Comparison of ENCODE assay signal across 29 cellular contexts in genomic region chr16:68960910-68961309, GRCh38.
"Had no signal": no experiment of that assay in that cellular context is flagged by ENCODE, and none has a peak within 500 bp of the region (broad histone marks: within the 10 kb centered on the region; RNA-seq: fewer than 3 reads in every experiment).

No MANE protein-coding gene starts in this region.

- H3K27ac ChIP-seq: colonic mucosa, foreskin keratinocyte, gastroesophageal sphincter, lower lobe of right lung, neutrophil, parathyroid adenoma, tibial artery had no signal

- ATAC-seq: foreskin keratinocyte; gastroesophageal sphincter; left colon; left ventricle myocardium superior; lower lobe of right lung; naive thymus-derived CD8-positive, alpha-beta T cell; sciatic nerve; stimulated activated naive CD8-positive, alpha-beta T cell treated with anti-CD3 and anti-CD28 coated beads, Interleukin-15, amount 100 ng/mL, for 72 hours had no signal

- H3K36me3 ChIP-seq: colonic mucosa, gastroesophageal sphincter, heart right ventricle, lower lobe of right lung, neutrophil had no signal

- H3K9ac ChIP-seq: parathyroid adenoma had no signal

- H3K27ac Mint-ChIP-seq: naive thymus-derived CD8-positive, alpha-beta T cell; nephron progenitor cell; progenitor cell of endocrine pancreas; stimulated activated naive CD8-positive, alpha-beta T cell treated with anti-CD3 and anti-CD28 coated beads, Interleukin-15, amount 100 ng/mL, for 72 hours had no signal

- H3K4me3 Mint-ChIP-seq: immature natural killer cell; naive thymus-derived CD8-positive, alpha-beta T cell; nephron progenitor cell; stimulated activated naive CD8-positive, alpha-beta T cell treated with anti-CD3 and anti-CD28 coated beads, Interleukin-15, amount 100 ng/mL, for 72 hours; type B pancreatic cell had no signal

- H3K4me3 ChIP-seq: colonic mucosa, esophagus muscularis mucosa, gastroesophageal sphincter, heart right ventricle, lower lobe of right lung, smooth muscle cell, tibial artery had no signal

- H3K36me3 Mint-ChIP-seq: type B pancreatic cell had no signal

- H2AFZ ChIP-seq: parathyroid adenoma had no signal

- H3K79me2 ChIP-seq: parathyroid adenoma had no signal

- H3K9me3 Mint-ChIP-seq: immature natural killer cell; stimulated activated naive CD8-positive, alpha-beta T cell treated with anti-CD3 and anti-CD28 coated beads, Interleukin-15, amount 100 ng/mL, for 72 hours; type B pancreatic cell had no signal

- H3K4me1 ChIP-seq: colonic mucosa, esophagus muscularis mucosa, gastroesophageal sphincter, parathyroid adenoma, tibial artery had no signal

- H3K27me3 ChIP-seq: colonic mucosa, esophagus muscularis mucosa, foreskin keratinocyte, gastroesophageal sphincter, heart right ventricle, tibial artery had no signal

- H3K4me1 Mint-ChIP-seq: immature natural killer cell; nephron progenitor cell; stimulated activated naive CD8-positive, alpha-beta T cell treated with anti-CD3 and anti-CD28 coated beads, Interleukin-15, amount 100 ng/mL, for 72 hours had no signal

- DNase-seq: colonic mucosa; dermis blood vessel endothelial cell; effector memory CD4-positive, alpha-beta T cell; foreskin keratinocyte; heart right ventricle; hippocampal formation; immature natural killer cell; islet precursor cell; kidney glomerular epithelial cell; left colon; left ventricle myocardium superior; lower lobe of right lung; naive thymus-derived CD8-positive, alpha-beta T cell; nephron progenitor cell; stimulated activated CD4-positive, alpha-beta T cell treated with anti-CD3 and anti-CD28 coated beads, Interleukin-12 subunit alpha, Interleukin-12 subunit beta, amount 100 ng/mL, for 4 hours; stimulated activated CD4-positive, alpha-beta T cell treated with anti-CD3 and anti-CD28 coated beads, Interleukin-1b, Interleukin-23, amount 100 ng/mL, for 48 hours; stimulated activated CD4-positive, alpha-beta T cell treated with anti-CD3 and anti-CD28 coated beads, Interleukin-4, amount 100 ng/mL, for 1 hour; stimulated activated CD8-positive, alpha-beta memory T cell treated with anti-CD3 and anti-CD28 coated beads, Interleukin-4, amount 100 ng/mL, for 48 hours; stimulated activated naive CD4-positive, alpha-beta T cell; stimulated activated naive CD8-positive, alpha-beta T cell treated with anti-CD3 and anti-CD28 coated beads, Interleukin-15, amount 100 ng/mL, for 72 hours; tibial artery had no signal

- H3K27me3 Mint-ChIP-seq: naive thymus-derived CD8-positive, alpha-beta T cell; progenitor cell of endocrine pancreas; stimulated activated naive CD8-positive, alpha-beta T cell treated with anti-CD3 and anti-CD28 coated beads, Interleukin-15, amount 100 ng/mL, for 72 hours; type B pancreatic cell had no signal

- H3K4me2 ChIP-seq: smooth muscle cell had no signal

- H3K9me3 ChIP-seq: colonic mucosa, esophagus muscularis mucosa, gastroesophageal sphincter, lower lobe of right lung, neutrophil, tibial artery had no signal
